Comparison of ENCODE assay signal across 1 cellular context in genomic region chr2:26982102-26982742, GRCh38.
TF ChIP-seq lines count a peak whose summit lies in the region.

No MANE protein-coding gene starts in this region.

TF ChIP-seq in HepG2, 621 proteins besides CTCF, POLR2A, EP300 and RAD21 (continued from another document and continues in another):
- TF ChIP-seq ZNF10 (CRISPR knock-in tag; IDR thresholded peaks at IDR 0.05; ENCODE audit: borderline replicate concordance, low read depth): no peak
- TF ChIP-seq SOX6 (IDR thresholded peaks at IDR 0.05): no peak
- TF ChIP-seq SOX6 (CRISPR knock-in tag; IDR thresholded peaks at IDR 0.05): peak; percentile 53
- TF ChIP-seq ERF (CRISPR knock-in tag; IDR thresholded peaks at IDR 0.05): peak; percentile 33; the same call in 1 of the 2 replicates
- TF ChIP-seq PHF5A (CRISPR knock-in tag; IDR thresholded peaks at IDR 0.05; ENCODE audit: low read depth, unreplicated experiment): no peak
- TF ChIP-seq HOXA5 (CRISPR knock-in tag; IDR thresholded peaks at IDR 0.05): no peak
- TF ChIP-seq, protein P1, sequence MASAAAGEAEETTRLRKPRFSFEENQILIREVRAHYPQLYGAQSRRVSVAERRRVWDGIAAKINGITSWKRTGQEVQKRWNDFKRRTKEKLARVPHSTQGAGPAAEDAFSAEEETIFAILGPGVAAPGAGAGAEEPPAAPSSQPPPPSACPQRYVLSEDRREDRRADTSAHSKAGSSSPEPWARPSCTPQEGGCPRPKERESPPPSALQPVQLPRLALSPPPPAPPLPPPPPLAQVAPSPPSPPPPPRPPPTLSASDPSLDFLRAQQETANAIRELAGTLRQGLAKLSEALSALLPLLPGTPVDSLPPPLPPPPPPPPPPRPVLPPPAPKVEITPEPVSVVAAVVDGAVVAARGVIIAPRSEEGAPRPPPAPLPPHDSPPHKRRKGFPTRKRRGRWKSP (CRISPR knock-in tag; IDR thresholded peaks at IDR 0.05): no peak
- TF ChIP-seq NR2F2 (IDR thresholded peaks at IDR 0.05; ENCODE audit: borderline replicate concordance, low read depth): no peak
- no peak for TF ChIP-seq ZBTB33 (CRISPR knock-in tag; IDR thresholded peaks at IDR 0.05)
- TF ChIP-seq ZNF501 (CRISPR knock-in tag; IDR thresholded peaks at IDR 0.05): no peak
- TF ChIP-seq AGO2 (optimal IDR thresholded peaks at IDR 0.05; ENCODE audit: low read depth, low read length): no peak
- TF ChIP-seq NR2F6 (IDR thresholded peaks at IDR 0.05): no peak
- no peak for TF ChIP-seq NR2F6 (CRISPR knock-in tag; IDR thresholded peaks at IDR 0.05)
- TF ChIP-seq ZNF326 (CRISPR knock-in tag; IDR thresholded peaks at IDR 0.05; ENCODE audit: borderline replicate concordance): no peak
- TF ChIP-seq, protein P2, sequence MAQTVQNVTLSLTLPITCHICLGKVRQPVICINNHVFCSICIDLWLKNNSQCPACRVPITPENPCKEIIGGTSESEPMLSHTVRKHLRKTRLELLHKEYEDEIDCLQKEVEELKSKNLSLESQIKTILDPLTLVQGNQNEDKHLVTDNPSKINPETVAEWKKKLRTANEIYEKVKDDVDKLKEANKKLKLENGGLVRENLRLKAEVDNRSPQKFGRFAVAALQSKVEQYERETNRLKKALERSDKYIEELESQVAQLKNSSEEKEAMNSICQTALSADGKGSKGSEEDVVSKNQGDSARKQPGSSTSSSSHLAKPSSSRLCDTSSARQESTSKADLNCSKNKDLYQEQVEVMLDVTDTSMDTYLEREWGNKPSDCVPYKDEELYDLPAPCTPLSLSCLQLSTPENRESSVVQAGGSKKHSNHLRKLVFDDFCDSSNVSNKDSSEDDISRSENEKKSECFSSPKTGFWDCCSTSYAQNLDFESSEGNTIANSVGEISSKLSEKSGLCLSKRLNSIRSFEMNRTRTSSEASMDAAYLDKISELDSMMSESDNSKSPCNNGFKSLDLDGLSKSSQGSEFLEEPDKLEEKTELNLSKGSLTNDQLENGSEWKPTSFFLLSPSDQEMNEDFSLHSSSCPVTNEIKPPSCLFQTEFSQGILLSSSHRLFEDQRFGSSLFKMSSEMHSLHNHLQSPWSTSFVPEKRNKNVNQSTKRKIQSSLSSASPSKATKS (CRISPR knock-in tag; IDR thresholded peaks at IDR 0.05): no peak
- no peak for TF ChIP-seq ZNF383 (CRISPR knock-in tag; IDR thresholded peaks at IDR 0.05; ENCODE audit: borderline replicate concordance)
- TF ChIP-seq ZBTB44 (CRISPR knock-in tag; IDR thresholded peaks at IDR 0.05): no peak
- no peak for TF ChIP-seq ZNF354B (CRISPR knock-in tag; IDR thresholded peaks at IDR 0.05)
- no peak for TF ChIP-seq ZNF577 (CRISPR knock-in tag; IDR thresholded peaks at IDR 0.05; ENCODE audit: borderline replicate concordance, low read depth)
- TF ChIP-seq NR3C1 (CRISPR knock-in tag; IDR thresholded peaks at IDR 0.05): no peak
- TF ChIP-seq, protein P3, sequence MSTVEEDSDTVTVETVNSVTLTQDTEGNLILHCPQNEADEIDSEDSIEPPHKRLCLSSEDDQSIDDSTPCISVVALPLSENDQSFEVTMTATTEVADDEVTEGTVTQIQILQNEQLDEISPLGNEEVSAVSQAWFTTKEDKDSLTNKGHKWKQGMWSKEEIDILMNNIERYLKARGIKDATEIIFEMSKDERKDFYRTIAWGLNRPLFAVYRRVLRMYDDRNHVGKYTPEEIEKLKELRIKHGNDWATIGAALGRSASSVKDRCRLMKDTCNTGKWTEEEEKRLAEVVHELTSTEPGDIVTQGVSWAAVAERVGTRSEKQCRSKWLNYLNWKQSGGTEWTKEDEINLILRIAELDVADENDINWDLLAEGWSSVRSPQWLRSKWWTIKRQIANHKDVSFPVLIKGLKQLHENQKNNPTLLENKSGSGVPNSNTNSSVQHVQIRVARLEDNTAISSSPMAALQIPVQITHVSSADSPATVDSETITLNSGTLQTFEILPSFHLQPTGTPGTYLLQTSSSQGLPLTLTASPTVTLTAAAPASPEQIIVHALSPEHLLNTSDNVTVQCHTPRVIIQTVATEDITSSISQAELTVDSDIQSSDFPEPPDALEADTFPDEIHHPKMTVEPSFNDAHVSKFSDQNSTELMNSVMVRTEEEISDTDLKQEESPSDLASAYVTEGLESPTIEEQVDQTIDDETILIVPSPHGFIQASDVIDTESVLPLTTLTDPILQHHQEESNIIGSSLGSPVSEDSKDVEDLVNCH (CRISPR knock-in tag; IDR thresholded peaks at IDR 0.05): no peak
- TF ChIP-seq, protein P4, sequence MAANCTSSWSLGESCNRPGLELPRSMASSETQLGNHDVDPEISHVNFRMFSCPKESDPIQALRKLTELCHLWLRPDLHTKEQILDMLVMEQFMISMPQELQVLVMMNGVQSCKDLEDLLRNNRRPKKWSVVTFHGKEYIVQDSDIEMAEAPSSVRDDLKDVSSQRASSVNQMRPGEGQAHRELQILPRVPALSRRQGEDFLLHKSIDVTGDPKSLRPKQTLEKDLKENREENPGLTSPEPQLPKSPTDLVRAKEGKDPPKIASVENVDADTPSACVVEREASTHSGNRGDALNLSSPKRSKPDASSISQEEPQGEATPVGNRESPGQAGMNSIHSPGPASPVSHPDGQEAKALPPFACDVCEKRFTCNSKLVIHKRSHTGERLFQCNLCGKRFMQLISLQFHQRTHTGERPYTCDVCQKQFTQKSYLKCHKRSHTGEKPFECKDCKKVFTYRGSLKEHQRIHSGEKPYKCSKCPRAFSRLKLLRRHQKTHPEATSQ (CRISPR knock-in tag; IDR thresholded peaks at IDR 0.05; ENCODE audit: borderline replicate concordance): no peak
- TF ChIP-seq ZNF224 (CRISPR knock-in tag; IDR thresholded peaks at IDR 0.05): no peak
- no peak for TF ChIP-seq HMG20A (CRISPR knock-in tag; IDR thresholded peaks at IDR 0.05; ENCODE audit: borderline replicate concordance)
- no peak for TF ChIP-seq CEBPG (CRISPR knock-in tag; IDR thresholded peaks at IDR 0.05)
- TF ChIP-seq ZNF382 (CRISPR knock-in tag; IDR thresholded peaks at IDR 0.05; ENCODE audit: borderline replicate concordance): no peak
- TF ChIP-seq ZBTB3 (CRISPR knock-in tag; IDR thresholded peaks at IDR 0.05; ENCODE audit: borderline replicate concordance, low read depth): no peak
- TF ChIP-seq ADNP (CRISPR knock-in tag; IDR thresholded peaks at IDR 0.05): no peak
- peak; percentile 70; the same call in 1 of the 2 replicates for TF ChIP-seq MIER2 (CRISPR knock-in tag; IDR thresholded peaks at IDR 0.05)
- TF ChIP-seq MAFG (CRISPR knock-in tag; IDR thresholded peaks at IDR 0.05): no peak
- TF ChIP-seq HHEX (CRISPR knock-in tag; IDR thresholded peaks at IDR 0.05): no peak
- TF ChIP-seq, protein P5, sequence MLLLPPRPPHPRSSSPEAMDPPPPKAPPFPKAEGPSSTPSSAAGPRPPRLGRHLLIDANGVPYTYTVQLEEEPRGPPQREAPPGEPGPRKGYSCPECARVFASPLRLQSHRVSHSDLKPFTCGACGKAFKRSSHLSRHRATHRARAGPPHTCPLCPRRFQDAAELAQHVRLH (CRISPR knock-in tag; IDR thresholded peaks at IDR 0.05; ENCODE audit: borderline replicate concordance, low read depth): no peak
- TF ChIP-seq, protein P6, sequence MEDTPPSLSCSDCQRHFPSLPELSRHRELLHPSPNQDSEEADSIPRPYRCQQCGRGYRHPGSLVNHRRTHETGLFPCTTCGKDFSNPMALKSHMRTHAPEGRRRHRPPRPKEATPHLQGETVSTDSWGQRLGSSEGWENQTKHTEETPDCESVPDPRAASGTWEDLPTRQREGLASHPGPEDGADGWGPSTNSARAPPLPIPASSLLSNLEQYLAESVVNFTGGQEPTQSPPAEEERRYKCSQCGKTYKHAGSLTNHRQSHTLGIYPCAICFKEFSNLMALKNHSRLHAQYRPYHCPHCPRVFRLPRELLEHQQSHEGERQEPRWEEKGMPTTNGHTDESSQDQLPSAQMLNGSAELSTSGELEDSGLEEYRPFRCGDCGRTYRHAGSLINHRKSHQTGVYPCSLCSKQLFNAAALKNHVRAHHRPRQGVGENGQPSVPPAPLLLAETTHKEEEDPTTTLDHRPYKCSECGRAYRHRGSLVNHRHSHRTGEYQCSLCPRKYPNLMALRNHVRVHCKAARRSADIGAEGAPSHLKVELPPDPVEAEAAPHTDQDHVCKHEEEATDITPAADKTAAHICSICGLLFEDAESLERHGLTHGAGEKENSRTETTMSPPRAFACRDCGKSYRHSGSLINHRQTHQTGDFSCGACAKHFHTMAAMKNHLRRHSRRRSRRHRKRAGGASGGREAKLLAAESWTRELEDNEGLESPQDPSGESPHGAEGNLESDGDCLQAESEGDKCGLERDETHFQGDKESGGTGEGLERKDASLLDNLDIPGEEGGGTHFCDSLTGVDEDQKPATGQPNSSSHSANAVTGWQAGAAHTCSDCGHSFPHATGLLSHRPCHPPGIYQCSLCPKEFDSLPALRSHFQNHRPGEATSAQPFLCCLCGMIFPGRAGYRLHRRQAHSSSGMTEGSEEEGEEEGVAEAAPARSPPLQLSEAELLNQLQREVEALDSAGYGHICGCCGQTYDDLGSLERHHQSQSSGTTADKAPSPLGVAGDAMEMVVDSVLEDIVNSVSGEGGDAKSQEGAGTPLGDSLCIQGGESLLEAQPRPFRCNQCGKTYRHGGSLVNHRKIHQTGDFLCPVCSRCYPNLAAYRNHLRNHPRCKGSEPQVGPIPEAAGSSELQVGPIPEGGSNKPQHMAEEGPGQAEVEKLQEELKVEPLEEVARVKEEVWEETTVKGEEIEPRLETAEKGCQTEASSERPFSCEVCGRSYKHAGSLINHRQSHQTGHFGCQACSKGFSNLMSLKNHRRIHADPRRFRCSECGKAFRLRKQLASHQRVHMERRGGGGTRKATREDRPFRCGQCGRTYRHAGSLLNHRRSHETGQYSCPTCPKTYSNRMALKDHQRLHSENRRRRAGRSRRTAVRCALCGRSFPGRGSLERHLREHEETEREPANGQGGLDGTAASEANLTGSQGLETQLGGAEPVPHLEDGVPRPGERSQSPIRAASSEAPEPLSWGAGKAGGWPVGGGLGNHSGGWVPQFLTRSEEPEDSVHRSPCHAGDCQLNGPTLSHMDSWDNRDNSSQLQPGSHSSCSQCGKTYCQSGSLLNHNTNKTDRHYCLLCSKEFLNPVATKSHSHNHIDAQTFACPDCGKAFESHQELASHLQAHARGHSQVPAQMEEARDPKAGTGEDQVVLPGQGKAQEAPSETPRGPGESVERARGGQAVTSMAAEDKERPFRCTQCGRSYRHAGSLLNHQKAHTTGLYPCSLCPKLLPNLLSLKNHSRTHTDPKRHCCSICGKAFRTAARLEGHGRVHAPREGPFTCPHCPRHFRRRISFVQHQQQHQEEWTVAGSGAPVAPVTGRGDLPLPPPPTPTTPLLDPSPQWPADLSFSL (CRISPR knock-in tag; IDR thresholded peaks at IDR 0.05): no peak
- no peak for TF ChIP-seq YEATS2 (CRISPR knock-in tag; IDR thresholded peaks at IDR 0.05; ENCODE audit: borderline replicate concordance)
- TF ChIP-seq, protein P7, sequence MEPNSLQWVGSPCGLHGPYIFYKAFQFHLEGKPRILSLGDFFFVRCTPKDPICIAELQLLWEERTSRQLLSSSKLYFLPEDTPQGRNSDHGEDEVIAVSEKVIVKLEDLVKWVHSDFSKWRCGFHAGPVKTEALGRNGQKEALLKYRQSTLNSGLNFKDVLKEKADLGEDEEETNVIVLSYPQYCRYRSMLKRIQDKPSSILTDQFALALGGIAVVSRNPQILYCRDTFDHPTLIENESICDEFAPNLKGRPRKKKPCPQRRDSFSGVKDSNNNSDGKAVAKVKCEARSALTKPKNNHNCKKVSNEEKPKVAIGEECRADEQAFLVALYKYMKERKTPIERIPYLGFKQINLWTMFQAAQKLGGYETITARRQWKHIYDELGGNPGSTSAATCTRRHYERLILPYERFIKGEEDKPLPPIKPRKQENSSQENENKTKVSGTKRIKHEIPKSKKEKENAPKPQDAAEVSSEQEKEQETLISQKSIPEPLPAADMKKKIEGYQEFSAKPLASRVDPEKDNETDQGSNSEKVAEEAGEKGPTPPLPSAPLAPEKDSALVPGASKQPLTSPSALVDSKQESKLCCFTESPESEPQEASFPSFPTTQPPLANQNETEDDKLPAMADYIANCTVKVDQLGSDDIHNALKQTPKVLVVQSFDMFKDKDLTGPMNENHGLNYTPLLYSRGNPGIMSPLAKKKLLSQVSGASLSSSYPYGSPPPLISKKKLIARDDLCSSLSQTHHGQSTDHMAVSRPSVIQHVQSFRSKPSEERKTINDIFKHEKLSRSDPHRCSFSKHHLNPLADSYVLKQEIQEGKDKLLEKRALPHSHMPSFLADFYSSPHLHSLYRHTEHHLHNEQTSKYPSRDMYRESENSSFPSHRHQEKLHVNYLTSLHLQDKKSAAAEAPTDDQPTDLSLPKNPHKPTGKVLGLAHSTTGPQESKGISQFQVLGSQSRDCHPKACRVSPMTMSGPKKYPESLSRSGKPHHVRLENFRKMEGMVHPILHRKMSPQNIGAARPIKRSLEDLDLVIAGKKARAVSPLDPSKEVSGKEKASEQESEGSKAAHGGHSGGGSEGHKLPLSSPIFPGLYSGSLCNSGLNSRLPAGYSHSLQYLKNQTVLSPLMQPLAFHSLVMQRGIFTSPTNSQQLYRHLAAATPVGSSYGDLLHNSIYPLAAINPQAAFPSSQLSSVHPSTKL (CRISPR knock-in tag; IDR thresholded peaks at IDR 0.05): peak; percentile 60
- no peak for TF ChIP-seq SOX13 (IDR thresholded peaks at IDR 0.05)
- TF ChIP-seq SOX13 (CRISPR knock-in tag; conservative IDR thresholded peaks at IDR 0.05 in 1 of 2, IDR thresholded peaks at IDR 0.05 in 1 of 2): peak in 1 of 2 experiments; percentile 29; a peak in 1 of 4 replicates
- TF ChIP-seq MED8 (CRISPR knock-in tag; IDR thresholded peaks at IDR 0.05; ENCODE audit: insufficient replicate concordance): no peak
- TF ChIP-seq MEIS2 (CRISPR knock-in tag; IDR thresholded peaks at IDR 0.05): no peak
- no peak for TF ChIP-seq RBFOX2 (IDR thresholded peaks at IDR 0.05; ENCODE audit: low read depth, low read length)
- no peak for TF ChIP-seq HNRNPLL (IDR thresholded peaks at IDR 0.05; ENCODE audit: low read depth, low read length, poor library complexity, severe bottlenecking)
- TF ChIP-seq SATB2 (CRISPR knock-in tag; IDR thresholded peaks at IDR 0.05): no peak
- no peak for TF ChIP-seq GABPB1 (CRISPR knock-in tag; IDR thresholded peaks at IDR 0.05)
- no peak for TF ChIP-seq RCOR2 (CRISPR knock-in tag; IDR thresholded peaks at IDR 0.05)
